In the genomic region with DNA sequence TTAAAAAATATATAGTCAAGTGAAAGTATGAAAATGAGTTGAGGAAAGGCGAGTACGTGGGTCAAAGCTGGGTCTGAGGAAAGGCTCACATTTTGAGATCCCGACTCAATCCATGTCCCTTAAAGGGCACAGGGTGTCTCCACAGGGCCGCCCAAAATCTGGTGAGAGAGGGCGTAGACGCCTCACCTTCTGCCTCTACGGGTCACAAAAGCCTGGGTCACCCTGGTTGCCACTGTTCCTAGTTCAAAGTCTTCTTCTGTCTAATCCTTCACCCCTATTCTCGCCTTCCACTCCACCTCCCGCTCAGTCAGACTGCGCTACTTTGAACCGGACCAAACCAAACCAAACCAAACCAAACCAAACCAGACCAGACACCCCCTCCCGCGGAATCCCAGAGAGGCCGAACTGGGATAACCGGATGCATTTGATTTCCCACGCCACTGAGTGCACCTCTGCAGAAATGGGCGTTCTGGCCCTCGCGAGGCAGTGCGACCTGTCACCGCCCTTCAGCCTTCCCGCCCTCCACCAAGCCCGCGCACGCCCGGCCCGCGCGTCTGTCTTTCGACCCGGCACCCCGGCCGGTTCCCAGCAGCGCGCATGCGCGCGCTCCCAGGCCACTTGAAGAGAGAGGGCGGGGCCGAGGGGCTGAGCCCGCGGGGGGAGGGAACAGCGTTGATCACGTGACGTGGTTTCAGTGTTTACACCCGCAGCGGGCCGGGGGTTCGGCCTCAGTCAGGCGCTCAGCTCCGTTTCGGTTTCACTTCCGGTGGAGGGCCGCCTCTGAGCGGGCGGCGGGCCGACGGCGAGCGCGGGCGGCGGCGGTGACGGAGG, we compare ENCODE assay signal across 8 cellular contexts. TPM values are rescaled to one million over a fixed set of nuclear protein-coding genes. Genes with fewer than 3 reads are reported as not detected.
A peak's percentile ranks its signal among the peaks of the same experiment; 100 is the strongest.
DNase-seq lines count a peak whose midpoint lies in the region; ATAC-seq, FAIRE-seq and TF ChIP-seq lines count a peak whose summit lies in the region.

Gene FMR1 (plus strand): TSS at position 728 of the 831 bp plus-strand sequence. CDS start 261 bp downstream, outside the sequence.

- no peak for FAIRE-seq in HepG2 (lab: Jason Lieb, UNC)

- H3K4me2 ChIP-seq in HepG2 (ENCODE audit: low read depth, low read length), result peak within 1 kb of the TSS; percentile 60

- WGBS in HepG2 (ENCODE audit: low lambda C conversion rate), result 76% methylated on average over 4 of the region's 66 CpGs

- TF ChIP-seq EP300 in HepG2 (IDR thresholded peaks at IDR 0.05; ENCODE audit: low read depth in 2 of 2, low read length in 2 of 2) (no peak), HepG2 (CRISPR knock-in tag; IDR thresholded peaks at IDR 0.05; ENCODE audit: borderline replicate concordance) (no peak)

- H3K36me3 ChIP-seq in HepG2 (replicated peaks in 1 of 2; ENCODE audit: control insufficient read depth in 1 of 2, insufficient read depth in 2 of 2, low read length in 2 of 2), result no peaks in the 10 kb centered on the region

- H3K4me1 ChIP-seq in HepG2 (ENCODE audit: insufficient read depth, low read length), result peaks cover 52% of the 10 kb centered on the region

- ATAC-seq in GM19372 (IDR thresholded peaks at IDR 0.05; ENCODE audit: low read depth, unreplicated experiment) (peak; percentile 81), HG03521 (IDR thresholded peaks at IDR 0.05; ENCODE audit: unreplicated experiment) (peak; percentile 88), HepG2 (peak; percentile 92)

- no peaks in the 10 kb centered on the region for H3K27me3 ChIP-seq in HepG2 (ENCODE audit: control insufficient read depth in 1 of 2, insufficient read depth in 2 of 2, low read length in 2 of 2)

- in situ Hi-C loops in HepG2 (cut with HindIII; ENCODE audit: extremely low pct_ligation_motif_present, low pct_unique_long_range_greater_than_20kb), result no loop called here

- H3K27ac ChIP-seq in C4-2B (peak within 1 kb of the TSS; percentile 81), HepG2 (ENCODE audit: extremely low read length, insufficient read depth, low read length) (peak within 1 kb of the TSS; percentile 80)

- H3K4me3 Mint-ChIP-seq in dendritic cell treated with granulocyte-macrophage colony-stimulating factor and Interleukin-4, amounts not matched to agents 40 ng/mL and 50 ng/mL, for 4 days, result peak within 1 kb of the TSS; percentile 91

- H2AFZ ChIP-seq in HepG2 (ENCODE audit: low read length), result peak within 1 kb of the TSS; percentile 15

- peaks cover 9% of the 10 kb centered on the region for H3K36me3 Mint-ChIP-seq in dendritic cell treated with granulocyte-macrophage colony-stimulating factor and Interleukin-4, amounts not matched to agents 40 ng/mL and 50 ng/mL, for 4 days (ENCODE audit: low read depth)

- peaks cover 23% of the 10 kb centered on the region for H4K20me1 ChIP-seq in HepG2 (ENCODE audit: insufficient read depth, low read length)

- no peaks in the 10 kb centered on the region for H3K27me3 Mint-ChIP-seq in dendritic cell treated with granulocyte-macrophage colony-stimulating factor and Interleukin-4, amounts not matched to agents 40 ng/mL and 50 ng/mL, for 4 days

- CTCF ChIA-PET in HepG2 (lab: Yijun Ruan, JAX; ENCODE audit: low intra/inter-chr PET ratio, low total read pairs), result no interaction called here

- DNase-seq in NCI-H748 treated with DMSO at 0.1 percent for 48 hours (lab: John Stamatoyannopoulos, UW) (peak; percentile 79), HepG2 (ENCODE audit: low spot score) (peak; percentile 84)
- peak; percentile 81 to 91 for DNase-seq in activated CD4-positive, alpha-beta T cell treated with anti-CD3 and anti-CD28 coated beads, Interleukin-2, amount 50 U/mL, for 24 hours (ENCODE audit: low read depth in 1 of 2, low spot score in 1 of 2)
- DNase-seq in stimulated activated CD4-positive, alpha-beta T cell treated with anti-CD3 and anti-CD28 coated beads, Interleukin-2, amount 100 ng/mL, for 48 hours, result peak; percentile 82 to 84

- H3K4me1 Mint-ChIP-seq in dendritic cell treated with granulocyte-macrophage colony-stimulating factor and Interleukin-4, amounts not matched to agents 40 ng/mL and 50 ng/mL, for 4 days (ENCODE audit: low read depth), result peaks cover 9% of the 10 kb centered on the region

- peak within 1 kb of the TSS; percentile 82 for H3K9ac ChIP-seq in HepG2 (ENCODE audit: insufficient read depth, low read depth, low read length)

- H3K9me3 ChIP-seq in HepG2 (ENCODE audit: low read length), result no peaks in the 10 kb centered on the region

- POLR2A ChIA-PET in HepG2 (lab: Yijun Ruan, JAX), result interaction anchor here (1.0 to 1.3 kb wide), 3 partner anchors 10 to 36 kb away, joined by 3 to 8 read pairs (median 4); no protein-coding TSS in a partner anchor

- peak within 1 kb of the TSS; percentile 91 for H3K27ac Mint-ChIP-seq in dendritic cell treated with granulocyte-macrophage colony-stimulating factor and Interleukin-4, amounts not matched to agents 40 ng/mL and 50 ng/mL, for 4 days

- H3K4me3 ChIP-seq in HepG2 (replicated peaks in 1 of 3; ENCODE audit: insufficient read depth in 1 of 3, low read depth in 2 of 3, low read length in 3 of 3), result peak within 1 kb of the TSS; percentile 76 to 85 (median 83)

- TF ChIP-seq POLR2A in HepG2 (IDR thresholded peaks at IDR 0.05; ENCODE audit: insufficient read depth in 1 of 2, low read depth in 2 of 2, low read length in 2 of 2), result peak in 1 of 2 experiments; percentile 47; a peak in 2 of 4 replicates

- no TSS peak for BruUV-seq in HepG2 (replicated peaks; lab: Mats Ljungman, UMichigan)

- intact Hi-C loops in dendritic cell treated with granulocyte-macrophage colony-stimulating factor and Interleukin-4, amounts not matched to agents 40 ng/mL and 50 ng/mL, for 4 days (cut with micrococcal nuclease), result no loop called here
- intact Hi-C loops in HepG2 (cut with micrococcal nuclease; ENCODE audit: unreplicated experiment), result loop anchor here (2.0 kb wide), 1 partner anchor 23 kb away; no protein-coding TSS in a partner anchor

- TF ChIP-seq CTCF in C4-2B (conservative IDR thresholded peaks at IDR 0.05) (no peak), HepG2 (CRISPR knock-in tag; IDR thresholded peaks at IDR 0.05) (no peak)

- no peak for TF ChIP-seq RAD21 in HepG2 (CRISPR knock-in tag; IDR thresholded peaks at IDR 0.05)

- H3K79me2 ChIP-seq in HepG2 (ENCODE audit: insufficient read depth, low read length), result peaks cover 44% of the 10 kb centered on the region

- H3K9me3 Mint-ChIP-seq in dendritic cell treated with granulocyte-macrophage colony-stimulating factor and Interleukin-4, amounts not matched to agents 40 ng/mL and 50 ng/mL, for 4 days, result no peaks in the 10 kb centered on the region

TF ChIP-seq in HepG2, 621 proteins besides CTCF, POLR2A, EP300 and RAD21 (continues in another document):
- TF ChIP-seq, protein P1, sequence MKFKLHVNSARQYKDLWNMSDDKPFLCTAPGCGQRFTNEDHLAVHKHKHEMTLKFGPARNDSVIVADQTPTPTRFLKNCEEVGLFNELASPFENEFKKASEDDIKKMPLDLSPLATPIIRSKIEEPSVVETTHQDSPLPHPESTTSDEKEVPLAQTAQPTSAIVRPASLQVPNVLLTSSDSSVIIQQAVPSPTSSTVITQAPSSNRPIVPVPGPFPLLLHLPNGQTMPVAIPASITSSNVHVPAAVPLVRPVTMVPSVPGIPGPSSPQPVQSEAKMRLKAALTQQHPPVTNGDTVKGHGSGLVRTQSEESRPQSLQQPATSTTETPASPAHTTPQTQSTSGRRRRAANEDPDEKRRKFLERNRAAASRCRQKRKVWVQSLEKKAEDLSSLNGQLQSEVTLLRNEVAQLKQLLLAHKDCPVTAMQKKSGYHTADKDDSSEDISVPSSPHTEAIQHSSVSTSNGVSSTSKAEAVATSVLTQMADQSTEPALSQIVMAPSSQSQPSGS (CRISPR knock-in tag; IDR thresholded peaks at IDR 0.05), result no peak
- TF ChIP-seq, protein P2, sequence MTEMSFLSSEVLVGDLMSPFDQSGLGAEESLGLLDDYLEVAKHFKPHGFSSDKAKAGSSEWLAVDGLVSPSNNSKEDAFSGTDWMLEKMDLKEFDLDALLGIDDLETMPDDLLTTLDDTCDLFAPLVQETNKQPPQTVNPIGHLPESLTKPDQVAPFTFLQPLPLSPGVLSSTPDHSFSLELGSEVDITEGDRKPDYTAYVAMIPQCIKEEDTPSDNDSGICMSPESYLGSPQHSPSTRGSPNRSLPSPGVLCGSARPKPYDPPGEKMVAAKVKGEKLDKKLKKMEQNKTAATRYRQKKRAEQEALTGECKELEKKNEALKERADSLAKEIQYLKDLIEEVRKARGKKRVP (CRISPR knock-in tag; IDR thresholded peaks at IDR 0.05), result 0 out of 4 replicates have a peak, but pooled peaks of 1 of the 2 experiments have one; percentile 13
- TF ChIP-seq ZNF776 (CRISPR knock-in tag; IDR thresholded peaks at IDR 0.05) (no peak), KLF16 (CRISPR knock-in tag; IDR thresholded peaks at IDR 0.05) (peak in 1 of 2 experiments; percentile 35; a peak in 1 of 4 replicates), SRY (CRISPR knock-in tag; IDR thresholded peaks at IDR 0.05) (0 out of 2 replicates have a peak, but pooled peaks have one; percentile 24)

RNA-seq across cellular contexts. Expression of gene FMR1, which starts in this region (rescaled TPM):
- total RNA-seq in HepG2 (2016; rRNA removed; fragmentation: Illumina TruSeq; extraction: Trizol), result 27.8 and 29.3 TPM in 2 replicates
- total RNA-seq in HepG2 (2016; cell fraction: cytosol; rRNA removed; fragmentation: Illumina TruSeq; extraction: Trizol; ENCODE audit: low read depth), result 7.1 and 8.2 TPM in 2 replicates
- 27.9 and 28.2 TPM in 2 replicates for total RNA-seq in HepG2 (2016; cell fraction: insoluble cytoplasmic fraction; rRNA removed; fragmentation: Illumina TruSeq; extraction: Trizol)
- 10.8 and 13.7 TPM in 2 replicates for total RNA-seq in HepG2 (2016; cell fraction: membrane; rRNA removed; fragmentation: Illumina TruSeq; extraction: Trizol)
- 40.4 and 42.5 TPM in 2 replicates for total RNA-seq in HepG2 (2016; cell fraction: nucleus; rRNA removed; fragmentation: Illumina TruSeq; extraction: Trizol)
- 47.1 and 49.6 TPM in 2 replicates for polyA plus RNA-seq in HepG2 (2011; rRNA removed)
- polyA plus RNA-seq in HepG2 (2011; cell fraction: cytosol; rRNA removed), result 13.5 and 21.4 TPM in 2 replicates
- 67.5 and 88.7 TPM in 2 replicates for polyA plus RNA-seq in HepG2 (2011; cell fraction: nucleus; rRNA removed)
- polyA plus RNA-seq in HepG2 (2012), result 58.7 and 86.7 TPM in 2 replicates
- polyA plus RNA-seq in HepG2 (2016; cell fraction: cytosol; fragmentation: Illumina TruSeq; extraction: Trizol; ENCODE audit: low read depth), result 1.1 and 1.3 TPM in 2 replicates
- polyA plus RNA-seq in HepG2 (2016; cell fraction: insoluble cytoplasmic fraction; fragmentation: Illumina TruSeq; extraction: Trizol; ENCODE audit: low read depth), result 28.9 and 30.6 TPM in 2 replicates
- polyA plus RNA-seq in HepG2 (2016; cell fraction: membrane; fragmentation: Illumina TruSeq; extraction: Trizol; ENCODE audit: low read depth), result 4.3 and 6.1 TPM in 2 replicates
- 56.9 and 61.9 TPM in 2 replicates for polyA plus RNA-seq in HepG2 (2016; cell fraction: nucleus; fragmentation: Illumina TruSeq; extraction: Trizol; ENCODE audit: insufficient read depth, low read depth)
- 19.4 and 22.9 TPM in 2 replicates for polyA minus RNA-seq in HepG2 (2011; rRNA and poly(A)+ RNA removed; ENCODE audit: low replicate concordance)
- polyA minus RNA-seq in HepG2 (2011; cell fraction: cytosol; rRNA and poly(A)+ RNA removed), result 28.4 and 38.1 TPM in 2 replicates
- polyA minus RNA-seq in HepG2 (2011; cell fraction: nucleus; rRNA and poly(A)+ RNA removed), result 172 and 229 TPM in 2 replicates

Comparison
In these comparisons a context has a peak if more than half of its experiments do, and no peak if none do; other contexts are left out.
1. Peak in every context shown above with its lines: DNase-seq, ATAC-seq, H3K4me3 ChIP-seq and H3K27ac ChIP-seq.